15 cellular contexts compared by ENCODE assay signal in genomic region chr14:74645244-74645643, GRCh38.
"Had no signal": no experiment of that assay in that cellular context is flagged by ENCODE, and none has a peak within 500 bp of the region (broad histone marks: within the 10 kb centered on the region; RNA-seq: fewer than 3 reads in every experiment).

No MANE protein-coding gene starts in this region.

- H3K4me3 ChIP-seq: ovary, thyroid gland had no signal

- H3K4me3 Mint-ChIP-seq: activated CD8-positive, alpha-beta T cell treated with anti-CD3 and anti-CD28 coated beads, Interleukin-2, amount 10 ng/mL, durations not matched to agents 7 days and 5 days; activated naive CD8-positive, alpha-beta T cell treated with anti-CD3 and anti-CD28 coated beads, Interleukin-2, amount 50 U/mL, for 24 hours; natural killer cell treated with Interleukin-12 subunit alpha and Interleukin-12 subunit beta and Interleukin-15 and Interleukin-18, amount 100 ng/mL, for 72 hours had no signal

- H3K36me3 ChIP-seq: ovary, thyroid gland had no signal

- H3K36me3 Mint-ChIP-seq: natural killer cell treated with Interleukin-12 subunit alpha and Interleukin-12 subunit beta and Interleukin-15 and Interleukin-18, amount 100 ng/mL, for 72 hours had no signal

- DNase-seq: activated CD4-positive, alpha-beta T cell treated with anti-CD3 and anti-CD28 coated beads for 4 hours; activated CD8-positive, alpha-beta memory T cell treated with anti-CD3 and anti-CD28 coated beads, Interleukin-2, amount 50 U/mL, for 48 hours; activated CD8-positive, alpha-beta T cell treated with anti-CD3 and anti-CD28 coated beads, Interleukin-2, amount 10 ng/mL, durations not matched to agents 7 days and 5 days; activated naive CD8-positive, alpha-beta T cell treated with anti-CD3 and anti-CD28 coated beads, Interleukin-2, amount 50 U/mL, for 24 hours; caudate nucleus; cortex of kidney; effector CD8-positive, alpha-beta T cell; hypothalamus; left colon; small intestine; thyroid gland had no signal

- H3K27ac ChIP-seq: epithelial cell of prostate, thyroid gland, VCaP had no signal

- H3K9me3 ChIP-seq: ovary, thyroid gland had no signal

- H3K27me3 ChIP-seq: ovary, thyroid gland had no signal

- H3K27me3 Mint-ChIP-seq: activated naive CD8-positive, alpha-beta T cell treated with anti-CD3 and anti-CD28 coated beads, Interleukin-2, amount 50 U/mL, for 24 hours; natural killer cell treated with Interleukin-12 subunit alpha and Interleukin-12 subunit beta and Interleukin-15 and Interleukin-18, amount 100 ng/mL, for 72 hours had no signal

- H3K27ac Mint-ChIP-seq: activated CD8-positive, alpha-beta T cell treated with anti-CD3 and anti-CD28 coated beads, Interleukin-2, amount 10 ng/mL, durations not matched to agents 7 days and 5 days; activated naive CD8-positive, alpha-beta T cell treated with anti-CD3 and anti-CD28 coated beads, Interleukin-2, amount 50 U/mL, for 24 hours; natural killer cell treated with Interleukin-12 subunit alpha and Interleukin-12 subunit beta and Interleukin-15 and Interleukin-18, amount 100 ng/mL, for 72 hours had no signal

- H3K9me3 Mint-ChIP-seq: activated naive CD8-positive, alpha-beta T cell treated with anti-CD3 and anti-CD28 coated beads, Interleukin-2, amount 50 U/mL, for 24 hours; natural killer cell treated with Interleukin-12 subunit alpha and Interleukin-12 subunit beta and Interleukin-15 and Interleukin-18, amount 100 ng/mL, for 72 hours had no signal

- ATAC-seq: activated naive CD8-positive, alpha-beta T cell treated with anti-CD3 and anti-CD28 coated beads, Interleukin-2, amount 50 U/mL, for 24 hours; left colon had no signal

- H3K4me1 Mint-ChIP-seq: activated naive CD8-positive, alpha-beta T cell treated with anti-CD3 and anti-CD28 coated beads, Interleukin-2, amount 50 U/mL, for 24 hours had no signal
